Comparison of ENCODE assay signal across 13 cellular contexts in genomic region chr15:29675791-29676301, GRCh38.
DNase-seq lines count a peak whose midpoint lies in the region; ATAC-seq and TF ChIP-seq lines count a peak whose summit lies in the region.
"Had no signal": no experiment of that assay in that cellular context is flagged by ENCODE, and none has a peak within 500 bp of the region (broad histone marks: within the 10 kb centered on the region; RNA-seq: fewer than 3 reads in every experiment).

No MANE protein-coding gene starts in this region.

- peaks cover 12% of the 10 kb centered on the region for H3K23me2 ChIP-seq in H9 (ENCODE audit: insufficient read length, low read depth, low read length, poor library complexity, severe bottlenecking)

- H3K9ac ChIP-seq in H9 (ENCODE audit: extremely low read depth, insufficient read length, low read length), result no peak overlapping the region

- peak overlapping the region; percentile 80 for H3K18ac ChIP-seq in H9 (ENCODE audit: insufficient read length, low read depth, low read length)

- H4K20me1 ChIP-seq in H9 (ENCODE audit: control insufficient read depth, insufficient read depth, insufficient read length), result no peaks in the 10 kb centered on the region

- H3K27me3 Mint-ChIP-seq in H9 (ENCODE audit: low read depth), result peaks cover 7% of the 10 kb centered on the region

- peak overlapping the region in 1 of 3 experiments; percentile 55; a peak in 1 of 7 replicates for H3K27ac Mint-ChIP-seq in H9
- H3K27ac Mint-ChIP-seq: activated naive CD8-positive, alpha-beta T cell treated with anti-CD3 and anti-CD28 coated beads, Interleukin-2, amount 10 ng/mL, durations not matched to agents 7 days and 5 days had no signal

- WGBS in H9 (ENCODE audit: extremely low coverage, insufficient read length, low lambda C conversion rate), result no CpG with 5 or more reads among the region's 29 CpGs

- no peak overlapping the region for H3T11ph ChIP-seq in H9 (ENCODE audit: low read length)

- no peak overlapping the region for H2AK5ac ChIP-seq in H9 (ENCODE audit: insufficient read length, low read length)

- no peaks in the 10 kb centered on the region for H3K27me3 ChIP-seq in H9 (ENCODE audit: insufficient read depth, low read length)

- H3K79me1 ChIP-seq in H9 (ENCODE audit: insufficient read depth, low read depth, low read length, poor library complexity, severe bottlenecking), result no peaks in the 10 kb centered on the region

- H4K91ac ChIP-seq in H9 (ENCODE audit: insufficient read length, low read depth, low read length), result no peak overlapping the region

- H3K4me2 ChIP-seq in H9 (ENCODE audit: insufficient read depth, insufficient read length, low read length), result peak overlapping the region; percentile 73

- H3K4me3 ChIP-seq in cardiac fibroblast (replicated peaks in 1 of 2; ENCODE audit: low read depth in 2 of 2, low read length in 2 of 2) (peak overlapping the region; percentile 49 to 56), retinal pigment epithelial cell (ENCODE audit: low read length) (peak overlapping the region; percentile 46)

- no peak overlapping the region for H3K4ac ChIP-seq in H9 (ENCODE audit: low read depth, low read length)

- H3K23ac ChIP-seq in H9 (ENCODE audit: insufficient read length, low read depth, low read length), result no peak overlapping the region

- no peaks in the 10 kb centered on the region for H3K9me3 Mint-ChIP-seq in H9
- H3K9me3 Mint-ChIP-seq: activated naive CD8-positive, alpha-beta T cell treated with anti-CD3 and anti-CD28 coated beads, Interleukin-2, amount 10 ng/mL, durations not matched to agents 7 days and 5 days had no signal

- peaks cover 0 to 8% (median 2%) of the 10 kb centered on the region in 3 experiments; a peak in 2 of 7 replicates for H3K36me3 Mint-ChIP-seq in H9 (ENCODE audit: insufficient read depth in 1 of 3, low read depth in 3 of 3)
- H3K36me3 Mint-ChIP-seq: activated naive CD8-positive, alpha-beta T cell treated with anti-CD3 and anti-CD28 coated beads, Interleukin-2, amount 10 ng/mL, durations not matched to agents 7 days and 5 days had no signal

- H4K8ac ChIP-seq in H9 (replicated peaks; ENCODE audit: insufficient read length, low read depth, low read length), result no peak overlapping the region

- H2BK15ac ChIP-seq in H9 (ENCODE audit: low read depth, low read length), result no peak overlapping the region

- peak overlapping the region; percentile 67 to 87 for H3K4me3 Mint-ChIP-seq in H9
- H3K4me3 Mint-ChIP-seq: activated naive CD8-positive, alpha-beta T cell treated with anti-CD3 and anti-CD28 coated beads, Interleukin-2, amount 10 ng/mL, durations not matched to agents 7 days and 5 days had no signal

- H3K56ac ChIP-seq in H9 (ENCODE audit: insufficient read length, low read depth, low read length), result no peak overlapping the region

- H3K14ac ChIP-seq in H9 (ENCODE audit: insufficient read depth, low read length), result 0 out of 2 replicates have a peak overlapping the region, but pooled peaks have one; percentile 49

- peak; percentile 59 for DNase-seq in H9
- DNase-seq in cardiac fibroblast (ENCODE audit: low read depth in 2 of 2), result no peak
- peak; percentile 40 for DNase-seq in iPS-NIHi7 (ENCODE audit: extremely low spot score)
- no peak for DNase-seq in retinal pigment epithelial cell (ENCODE audit: low read depth)
- no peak for DNase-seq in GM03348 (ENCODE audit: low spot score)
- no peak for DNase-seq in SW 1271 (lab: John Stamatoyannopoulos, UW)
- DNase-seq in epidermal melanocyte (ENCODE audit: insufficient read length, low spot score), result no peak
- DNase-seq: activated naive CD8-positive, alpha-beta T cell treated with anti-CD3 and anti-CD28 coated beads, Interleukin-2, amount 10 ng/mL, durations not matched to agents 7 days and 5 days; NCI-H187 treated with DMSO at 0.1 percent for 48 hours; NK-92 treated with Interleukin-12 subunit alpha and Interleukin-12 subunit beta, amount 100 ng/mL, for 24 hours; psoas muscle; transverse colon had no signal

- H2BK120ac ChIP-seq in H9 (ENCODE audit: low read depth, low read length, poor library complexity, severe bottlenecking), result no peak overlapping the region

- no peak for ATAC-seq in GM19023 (IDR thresholded peaks at IDR 0.05; ENCODE audit: unreplicated experiment)

- H3K27ac ChIP-seq in H9 (ENCODE audit: insufficient read length, low read depth, low read length), result no peak overlapping the region
- H3K27ac ChIP-seq: psoas muscle had no signal

- H4K5ac ChIP-seq in H9 (ENCODE audit: insufficient read length, low read depth, low read length), result no peak overlapping the region

- no peak overlapping the region for H2BK12ac ChIP-seq in H9 (ENCODE audit: insufficient read length, low read depth, low read length)

- no peak overlapping the region for H2AFZ ChIP-seq in H9 (ENCODE audit: low read length)

- H3K9me3 ChIP-seq in H9 (ENCODE audit: control insufficient read depth, low read depth, low read length), result no peaks in the 10 kb centered on the region
- H3K9me3 ChIP-seq: psoas muscle, transverse colon had no signal

- no peak overlapping the region for H2BK5ac ChIP-seq in H9 (ENCODE audit: insufficient read length, low read length)

- peaks cover 35 to 42% of the 10 kb centered on the region in 2 experiments for H3K4me1 Mint-ChIP-seq in H9
- H3K4me1 Mint-ChIP-seq: activated naive CD8-positive, alpha-beta T cell treated with anti-CD3 and anti-CD28 coated beads, Interleukin-2, amount 10 ng/mL, durations not matched to agents 7 days and 5 days had no signal

- no peak overlapping the region for H2BK20ac ChIP-seq in H9 (ENCODE audit: low read depth, low read length, poor library complexity, severe bottlenecking)

- H3K4me1 ChIP-seq in H9 (ENCODE audit: insufficient read depth, low read length), result peaks cover 9% of the 10 kb centered on the region; the same call in 1 of the 2 replicates
- H3K4me1 ChIP-seq: psoas muscle had no signal

- no peaks in the 10 kb centered on the region for H3K79me2 ChIP-seq in H9 (ENCODE audit: insufficient read depth, low read length)

- TF ChIP-seq CTCF in H9 (conservative IDR thresholded peaks at IDR 0.05) (no peak), cardiac fibroblast (IDR thresholded peaks at IDR 0.05; ENCODE audit: low read depth, low read length) (no peak), retinal pigment epithelial cell (conservative IDR thresholded peaks at IDR 0.05; ENCODE audit: low read depth, low read length) (no peak)

Comparison
In these comparisons a context has a peak if more than half of its experiments do, and no peak if none do; other contexts are left out.
1. DNase-seq: peak in H9 (single experiment) and iPS-NIHi7 (single experiment); none in cardiac fibroblast (0 of 2), retinal pigment epithelial cell (single experiment), GM03348 (single experiment), SW 1271 (0 of 2) and epidermal melanocyte (single experiment).